9 cellular contexts compared by ENCODE assay signal in genomic region chr18:34710430-34711386, GRCh38. TPM values are rescaled to one million over a fixed set of nuclear protein-coding genes. Genes with fewer than 3 reads are reported as not detected.
DNase-seq lines count a peak whose midpoint lies in the region; ATAC-seq, FAIRE-seq and TF ChIP-seq lines count a peak whose summit lies in the region.
"Had no signal": no experiment of that assay in that cellular context is flagged by ENCODE, and none has a peak within 500 bp of the region (broad histone marks: within the 10 kb centered on the region; RNA-seq: fewer than 3 reads in every experiment).

No MANE protein-coding gene starts in this region.

- H4K8ac ChIP-seq in mesenchymal stem cell (ENCODE audit: low read length) = peak overlapping the region; percentile 51

- no peak overlapping the region for H2BK5ac ChIP-seq in mesenchymal stem cell (ENCODE audit: low read depth, low read length, poor library complexity, severe bottlenecking)

- H3K4me1 ChIP-seq in A549 = peaks cover 33% of the 10 kb centered on the region
- peaks cover 2% of the 10 kb centered on the region for H3K4me1 ChIP-seq in mesenchymal stem cell (ENCODE audit: control insufficient read depth, insufficient read depth, low read depth, low read length)

- H2BK12ac ChIP-seq in mesenchymal stem cell (ENCODE audit: low read length in 2 of 2) = no peak overlapping the region

- H3K18ac ChIP-seq in mesenchymal stem cell (ENCODE audit: low read depth in 1 of 2, low read length in 2 of 2) = peak overlapping the region; percentile 52 to 75

- peak overlapping the region; percentile 99 for H3K9ac ChIP-seq in mesenchymal stem cell (ENCODE audit: low read length)

- H3K4ac ChIP-seq in mesenchymal stem cell (ENCODE audit: low read depth in 1 of 2, low read length in 2 of 2) = peak overlapping the region; percentile 18 to 26

- no peak overlapping the region for H4K91ac ChIP-seq in mesenchymal stem cell (ENCODE audit: low read length)

- POLR2A ChIA-PET in A549 (lab: Yijun Ruan, JAX) = no interaction called here

- H3K27me3 ChIP-seq in bronchial epithelial cell (ENCODE audit: control insufficient read depth, insufficient read depth, low read length) (no peaks in the 10 kb centered on the region), mesenchymal stem cell (ENCODE audit: control insufficient read depth in 1 of 2, insufficient read depth in 1 of 2, low read length in 2 of 2) (no peaks in the 10 kb centered on the region)

- TF ChIP-seq POLR2A in A549 (IDR thresholded peaks at IDR 0.05; ENCODE audit: low read length) = no peak

- 0 out of 3 replicates have a peak overlapping the region, but pooled peaks have one; percentile 12 for H3K4me2 ChIP-seq in A549
- peak overlapping the region; percentile 67 for H3K4me2 ChIP-seq in mesenchymal stem cell (ENCODE audit: low read length, poor library complexity, severe bottlenecking)

- CTCF ChIA-PET in A549 (lab: Yijun Ruan, JAX) = interaction anchor here (1.1 kb wide), 1 partner anchor 12 kb away, joined by 3 read pairs; no protein-coding TSS in a partner anchor

- ATAC-seq in A549 (no peak), HG02571 (IDR thresholded peaks at IDR 0.05; ENCODE audit: unreplicated experiment) (no peak)

- H3K9me3 ChIP-seq in A549 (no peaks in the 10 kb centered on the region), mesenchymal stem cell (ENCODE audit: control insufficient read depth, low read length) (no peaks in the 10 kb centered on the region)

- H3K4me3 ChIP-seq in A549 (no peak overlapping the region), bronchial epithelial cell (ENCODE audit: low read depth, low read length) (peak overlapping the region; percentile 1), mesenchymal stem cell (ENCODE audit: insufficient read depth in 1 of 2, low read depth in 1 of 2, low read length in 2 of 2) (peak overlapping the region in 1 of 2 experiments; percentile 86)

- H2BK15ac ChIP-seq in mesenchymal stem cell (ENCODE audit: low read depth, poor library complexity, severe bottlenecking) = no peak overlapping the region

- TF ChIP-seq CTCF in A549 (IDR thresholded peaks at IDR 0.05) (no peak), bronchial epithelial cell (IDR thresholded peaks at IDR 0.05; ENCODE audit: insufficient read depth, low read length, severe bottlenecking) (no peak)

- H2AFZ ChIP-seq in mesenchymal stem cell (ENCODE audit: low read depth, low read length) = no peak overlapping the region

- H2AK5ac ChIP-seq in mesenchymal stem cell (ENCODE audit: low read length, severe bottlenecking) = no peak overlapping the region

- 41% methylated on average over 11 of the region's 11 CpGs for WGBS in A549 (ENCODE audit: missing lambda C conversion rate)
- 34% methylated on average over 7 of the region's 11 CpGs for WGBS in mesenchymal stem cell

- peak overlapping the region; percentile 62 for H2BK120ac ChIP-seq in mesenchymal stem cell (ENCODE audit: low read depth, low read length)

- H3K79me1 ChIP-seq in mesenchymal stem cell (replicated peaks; ENCODE audit: low read length, poor library complexity, severe bottlenecking) = no peaks in the 10 kb centered on the region

- H3K36me3 ChIP-seq in bronchial epithelial cell (ENCODE audit: control insufficient read depth, insufficient read depth, low read length) (no peaks in the 10 kb centered on the region), mesenchymal stem cell (ENCODE audit: control insufficient read depth in 1 of 2, insufficient read depth in 2 of 2, low read depth in 1 of 2, low read length in 2 of 2) (no peaks in the 10 kb centered on the region)

- H3K23ac ChIP-seq in mesenchymal stem cell (ENCODE audit: low read length in 2 of 2) = no peak overlapping the region

- H3K14ac ChIP-seq in mesenchymal stem cell (ENCODE audit: low read length in 2 of 2) = no peak overlapping the region

- DNase-seq in A549 (ENCODE audit: low read depth in 1 of 2, low spot score in 1 of 2) = no peak
- DNase-seq in NCI-H1436 (lab: John Stamatoyannopoulos, UW) = peak; percentile 63
- peak; percentile 34 for DNase-seq in bronchial epithelial cell (ENCODE audit: low read depth)
- DNase-seq in mesenchymal stem cell = peak; percentile 92
- no peak for DNase-seq in activated gamma-delta T cell (lab: John Stamatoyannopoulos, UW)
- no peak for DNase-seq in SW 1271 (lab: John Stamatoyannopoulos, UW)
- no peak for DNase-seq in stimulated activated CD8-positive, alpha-beta memory T cell treated with anti-CD3 and anti-CD28 coated beads, Interleukin-4, amount 100 ng/mL, for 48 hours
- DNase-seq: CD4-positive, CD25-positive, alpha-beta regulatory T cell had no signal

- no peak for FAIRE-seq in A549 (lab: Jason Lieb, UNC)
- no peak for FAIRE-seq in bronchial epithelial cell (lab: Jason Lieb, UNC)

- H3K27ac ChIP-seq in A549 (no peak overlapping the region), mesenchymal stem cell (ENCODE audit: low read length, poor library complexity, severe bottlenecking) (peak overlapping the region; percentile 31)

- TF ChIP-seq EP300 in A549 (IDR thresholded peaks at IDR 0.05) = no peak

- TF ChIP-seq RAD21 in A549 (conservative IDR thresholded peaks at IDR 0.05 in 1 of 2, IDR thresholded peaks at IDR 0.05 in 1 of 2) = no peak

TF ChIP-seq in A549, 52 proteins besides CTCF, POLR2A, EP300 and RAD21:
- TF ChIP-seq, protein P1, sequence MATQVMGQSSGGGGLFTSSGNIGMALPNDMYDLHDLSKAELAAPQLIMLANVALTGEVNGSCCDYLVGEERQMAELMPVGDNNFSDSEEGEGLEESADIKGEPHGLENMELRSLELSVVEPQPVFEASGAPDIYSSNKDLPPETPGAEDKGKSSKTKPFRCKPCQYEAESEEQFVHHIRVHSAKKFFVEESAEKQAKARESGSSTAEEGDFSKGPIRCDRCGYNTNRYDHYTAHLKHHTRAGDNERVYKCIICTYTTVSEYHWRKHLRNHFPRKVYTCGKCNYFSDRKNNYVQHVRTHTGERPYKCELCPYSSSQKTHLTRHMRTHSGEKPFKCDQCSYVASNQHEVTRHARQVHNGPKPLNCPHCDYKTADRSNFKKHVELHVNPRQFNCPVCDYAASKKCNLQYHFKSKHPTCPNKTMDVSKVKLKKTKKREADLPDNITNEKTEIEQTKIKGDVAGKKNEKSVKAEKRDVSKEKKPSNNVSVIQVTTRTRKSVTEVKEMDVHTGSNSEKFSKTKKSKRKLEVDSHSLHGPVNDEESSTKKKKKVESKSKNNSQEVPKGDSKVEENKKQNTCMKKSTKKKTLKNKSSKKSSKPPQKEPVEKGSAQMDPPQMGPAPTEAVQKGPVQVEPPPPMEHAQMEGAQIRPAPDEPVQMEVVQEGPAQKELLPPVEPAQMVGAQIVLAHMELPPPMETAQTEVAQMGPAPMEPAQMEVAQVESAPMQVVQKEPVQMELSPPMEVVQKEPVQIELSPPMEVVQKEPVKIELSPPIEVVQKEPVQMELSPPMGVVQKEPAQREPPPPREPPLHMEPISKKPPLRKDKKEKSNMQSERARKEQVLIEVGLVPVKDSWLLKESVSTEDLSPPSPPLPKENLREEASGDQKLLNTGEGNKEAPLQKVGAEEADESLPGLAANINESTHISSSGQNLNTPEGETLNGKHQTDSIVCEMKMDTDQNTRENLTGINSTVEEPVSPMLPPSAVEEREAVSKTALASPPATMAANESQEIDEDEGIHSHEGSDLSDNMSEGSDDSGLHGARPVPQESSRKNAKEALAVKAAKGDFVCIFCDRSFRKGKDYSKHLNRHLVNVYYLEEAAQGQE (IDR thresholded peaks at IDR 0.05) = no peak
- TF ChIP-seq KDM5A (IDR thresholded peaks at IDR 0.05) (no peak), NPAS2 (CRISPR knock-in tag; IDR thresholded peaks at IDR 0.05; ENCODE audit: borderline replicate concordance) (no peak), MAFK (IDR thresholded peaks at IDR 0.05; ENCODE audit: partially characterized antibody) (no peak), MAX (IDR thresholded peaks at IDR 0.05) (no peak), CHD2 (IDR thresholded peaks at IDR 0.05; ENCODE audit: low read length, partially characterized antibody) (no peak), TFCP2L1 (CRISPR knock-in tag; IDR thresholded peaks at IDR 0.05) (no peak), ZFP36 (IDR thresholded peaks at IDR 0.05; ENCODE audit: borderline replicate concordance, partially characterized antibody) (no peak), RNF2 (IDR thresholded peaks at IDR 0.05; ENCODE audit: borderline replicate concordance, low read depth) (no peak), ZSCAN20 (CRISPR knock-in tag; IDR thresholded peaks at IDR 0.05) (no peak), SMC3 (IDR thresholded peaks at IDR 0.05) (no peak), HDAC2 (IDR thresholded peaks at IDR 0.05) (no peak), JUNB (IDR thresholded peaks at IDR 0.05) (no peak), CHD4 (IDR thresholded peaks at IDR 0.05; ENCODE audit: borderline replicate concordance) (no peak)

RNA-seq across cellular contexts. Expression of gene DTNA, which starts 0.6 kb away (rescaled TPM):
- polyA plus RNA-seq in A549 (2011; rRNA removed) = 0.12 and 0.41 TPM in 2 replicates
- 0.04 and 0.09 TPM in 2 replicates for polyA plus RNA-seq in A549 (2012; cell fraction: cytosol; rRNA removed)
- polyA plus RNA-seq in A549 (2012; cell fraction: nucleus; rRNA removed) = 0.17 TPM in 1 of 2 replicates, not detected in the other
- 0.12 TPM in 1 of 3 replicates, not detected in the others for polyA plus RNA-seq in A549 (2017; fragmentation: RNase III; extraction: RNeasy Plus Mini Kit Qiagen cat#74134 plus additional on column Dnase treatment)
- 0.73 and 1.2 TPM in 2 replicates for polyA minus RNA-seq in A549 (2011; rRNA and poly(A)+ RNA removed)
- 1.6 and 1.9 TPM in 2 replicates for total RNA-seq in bronchial epithelial cell
- 7.9 TPM for polyA plus RNA-seq in mesenchymal stem cell (2013, experiment 1 of 2)
- polyA plus RNA-seq in mesenchymal stem cell (2013, experiment 2 of 2) = 7.4 TPM
- total RNA-seq: CD4-positive, CD25-positive, alpha-beta regulatory T cell had no signal
- polyA plus RNA-seq: CD4-positive, CD25-positive, alpha-beta regulatory T cell had no signal

Comparison
In these comparisons a context has a peak if more than half of its experiments do, and no peak if none do; other contexts are left out.
1. DNase-seq: peak in NCI-H1436 (single experiment), bronchial epithelial cell (single experiment) and mesenchymal stem cell (single experiment); none in A549 (0 of 2), activated gamma-delta T cell (single experiment), SW 1271 (0 of 2) and stimulated activated CD8-positive, alpha-beta memory T cell treated with anti-CD3 and anti-CD28 coated beads, Interleukin-4, amount 100 ng/mL, for 48 hours (single experiment).